In genomic region chr1:151347523-151348246, GRCh38 we compare ENCODE assay signal across 8 cellular contexts. TPM values are rescaled to one million over a fixed set of nuclear protein-coding genes. Genes with fewer than 3 reads are reported as not detected.
DNase-seq lines count a peak whose midpoint lies in the region; ATAC-seq and TF ChIP-seq lines count a peak whose summit lies in the region.

No MANE protein-coding gene starts in this region.

- H3K36me3 ChIP-seq in KMS-11 (ENCODE audit: insufficient read depth) (peaks cover 10% of the 10 kb centered on the region; the same call in 1 of the 2 replicates), neuron (ENCODE audit: insufficient read depth, low read length) (peaks cover 24% of the 10 kb centered on the region)

- H2AFZ ChIP-seq in KMS-11 (ENCODE audit: low read depth) (peak overlapping the region; percentile 70), neuron (ENCODE audit: low read depth, low read length) (no peak overlapping the region)

- peak overlapping the region; percentile 76 for H3K4me2 ChIP-seq in KMS-11

- no peaks in the 10 kb centered on the region for H3K27me3 ChIP-seq in KMS-11 (ENCODE audit: insufficient read depth, low read depth)
- no peaks in the 10 kb centered on the region for H3K27me3 ChIP-seq in neuron (ENCODE audit: insufficient read depth, low read length)

- no peaks in the 10 kb centered on the region for H4K20me1 ChIP-seq in KMS-11 (ENCODE audit: insufficient read depth)

- H3K4me3 ChIP-seq in KMS-11 (IDR thresholded peaks at IDR 0.05; ENCODE audit: insufficient read depth, low read depth, low read length) (no peak overlapping the region), coronary artery (peak overlapping the region; percentile 70), neuron (ENCODE audit: low read length) (peak overlapping the region; percentile 92)

- H3K9me3 ChIP-seq in neuron (ENCODE audit: low read length), result peaks cover 2% of the 10 kb centered on the region

- DNase-seq in EL, result peak; percentile 27
- no peak for DNase-seq in coronary artery (ENCODE audit: low spot score)
- DNase-seq in HuH-7 (ENCODE audit: low spot score), result no peak
- no peak for DNase-seq in NCI-H510A (lab: John Stamatoyannopoulos, UW)
- DNase-seq in G401 (ENCODE audit: low spot score), result no peak

- H3K79me2 ChIP-seq in KMS-11 (ENCODE audit: insufficient read depth, low read depth), result peaks cover 16% of the 10 kb centered on the region

- peaks cover 22% of the 10 kb centered on the region for H3K4me1 ChIP-seq in KMS-11 (ENCODE audit: low read depth, poor library complexity, severe bottlenecking)
- H3K4me1 ChIP-seq in neuron (ENCODE audit: insufficient read depth, low read length), result peaks cover 26% of the 10 kb centered on the region

- H3K27ac ChIP-seq in KMS-11 (peak overlapping the region; percentile 78), coronary artery (peak overlapping the region; percentile 85 to 95)

- H3K9ac ChIP-seq in KMS-11, result peak overlapping the region; percentile 81; the same call in 1 of the 2 replicates

- in situ Hi-C loops in G401 (cut with HindIII; ENCODE audit: low sequenced_read_pairs), result no loop called here

- TF ChIP-seq CTCF in KMS-11 (conservative IDR thresholded peaks at IDR 0.05; ENCODE audit: low read depth, low read length) (0 out of 2 replicates have a peak, but pooled peaks have one; percentile 1), coronary artery (IDR thresholded peaks at IDR 0.05) (no peak)

- ATAC-seq in HG03175 (IDR thresholded peaks at IDR 0.05; ENCODE audit: unreplicated experiment), result no peak

RNA-seq across cellular contexts. Expression of gene RFX5, which starts 0.6 kb away (rescaled TPM):
- total RNA-seq in G401 (2014; rRNA removed; shearing (Covaris generic)), result 102 and 125 TPM in 2 replicates

RNA-seq across cellular contexts. Expression of gene PI4KB, which starts 20.5 kb away (rescaled TPM):
- total RNA-seq in G401 (2014; rRNA removed; shearing (Covaris generic)), result 19.1 and 40.6 TPM in 2 replicates

RNA-seq across cellular contexts. Expression of gene SELENBP1, which starts 24.8 kb away (rescaled TPM):
- total RNA-seq in G401 (2014; rRNA removed; shearing (Covaris generic)), result 0.27 TPM in 1 of 2 replicates, not detected in the other

RNA-seq across cellular contexts. Expression of gene PSMB4, which starts 51.7 kb away (rescaled TPM):
- 518 and 580 TPM in 2 replicates for total RNA-seq in G401 (2014; rRNA removed; shearing (Covaris generic))
